In genomic region chr18:11872479-11873136, GRCh38 we compare ENCODE assay signal across 10 cellular contexts. TPM values are rescaled to one million over a fixed set of nuclear protein-coding genes. Genes with fewer than 3 reads are reported as not detected.
A peak's percentile ranks its signal among the peaks of the same experiment; 100 is the strongest.
DNase-seq lines count a peak whose midpoint lies in the region; ATAC-seq and TF ChIP-seq lines count a peak whose summit lies in the region.
"Had no signal": no experiment of that assay in that cellular context is flagged by ENCODE, and none has a peak within 500 bp of the region (broad histone marks: within the 10 kb centered on the region; RNA-seq: fewer than 3 reads in every experiment).

No MANE protein-coding gene starts in this region.

- H3K9ac ChIP-seq in adipocyte (ENCODE audit: low read length) = no peak overlapping the region
- H3K9ac ChIP-seq: BLaER1 treated with 17β-estradiol and CSF1 and Interleukin-3, amounts not matched to agents 10 nM and 100 nM had no signal

- peaks cover 5 to 15% of the 10 kb centered on the region in 2 donors for H3K27me3 Mint-ChIP-seq in CD8-positive, alpha-beta memory T cell

- no peaks in the 10 kb centered on the region for H3K9me3 Mint-ChIP-seq in CD8-positive, alpha-beta memory T cell

- H3K27ac ChIP-seq in left lung = no peak overlapping the region
- H3K27ac ChIP-seq in CD8-positive, alpha-beta memory T cell (ENCODE audit: low read depth, low read length) = no peak overlapping the region
- H3K27ac ChIP-seq: BLaER1 treated with 17β-estradiol and CSF1 and Interleukin-3, amounts not matched to agents 10 nM and 100 nM had no signal

- CTCF ChIA-PET in CD8-positive, alpha-beta memory T cell (lab: Charles Lee) = no interaction called here

- H3K36me3 ChIP-seq in adipocyte (ENCODE audit: control insufficient read depth, insufficient read depth, low read length, severe bottlenecking) = no peaks in the 10 kb centered on the region
- H3K36me3 ChIP-seq in left lung = peaks cover 0 to 2% of the 10 kb centered on the region in 2 donors
- H3K36me3 ChIP-seq in CD8-positive, alpha-beta memory T cell (ENCODE audit: insufficient read depth, low read length) = no peaks in the 10 kb centered on the region
- H3K36me3 ChIP-seq: BLaER1 treated with 17β-estradiol and CSF1 and Interleukin-3, amounts not matched to agents 10 nM and 100 nM had no signal

- peak; percentile 94 for ATAC-seq in left lung
- no peak for ATAC-seq in HG03378 (IDR thresholded peaks at IDR 0.05; ENCODE audit: unreplicated experiment)

- no peak overlapping the region for H3K4me3 ChIP-seq in adipocyte (ENCODE audit: low read length)
- no peak overlapping the region for H3K4me3 ChIP-seq in left lung
- H3K4me3 ChIP-seq in CD8-positive, alpha-beta memory T cell (ENCODE audit: low read length) = no peak overlapping the region
- H3K4me3 ChIP-seq: BLaER1 treated with 17β-estradiol and CSF1 and Interleukin-3, amounts not matched to agents 10 nM and 100 nM had no signal

- H3K9me3 ChIP-seq in adipocyte (ENCODE audit: control insufficient read depth, low read length) = peaks cover 4% of the 10 kb centered on the region
- no peaks in the 10 kb centered on the region for H3K9me3 ChIP-seq in left lung
- H3K9me3 ChIP-seq in CD8-positive, alpha-beta memory T cell (ENCODE audit: low read length) = no peaks in the 10 kb centered on the region

- no peaks in the 10 kb centered on the region for H3K27me3 ChIP-seq in adipocyte (replicated peaks; ENCODE audit: control insufficient read depth, insufficient read depth, low read length)
- H3K27me3 ChIP-seq in left lung = no peaks in the 10 kb centered on the region
- H3K27me3 ChIP-seq in CD8-positive, alpha-beta memory T cell (ENCODE audit: insufficient read depth, low read length, poor library complexity, severe bottlenecking) = no peaks in the 10 kb centered on the region
- H3K27me3 ChIP-seq: BLaER1 treated with 17β-estradiol and CSF1 and Interleukin-3, amounts not matched to agents 10 nM and 100 nM had no signal

- POLR2A ChIA-PET in CD8-positive, alpha-beta memory T cell (lab: Charles Lee) = no interaction called here

- H3K27ac Mint-ChIP-seq in CD8-positive, alpha-beta memory T cell = no peak overlapping the region
- H3K27ac Mint-ChIP-seq: T-helper 1 cell treated with Interleukin-12 subunit alpha and Interleukin-12 subunit beta and Interleukin-4 antibody, amounts not matched to agents 30 μg/mL and 1 μg/mL, for 36 hours had no signal

- peaks cover 3 to 12% (median 7%) of the 10 kb centered on the region in 3 donors for H3K36me3 Mint-ChIP-seq in CD8-positive, alpha-beta memory T cell

- H3K4me1 Mint-ChIP-seq in CD8-positive, alpha-beta memory T cell = peaks cover 2 to 10% (median 5%) of the 10 kb centered on the region in 3 donors

- DNase-seq in DMS79 treated with DMSO at 0.1 percent for 48 hours (lab: John Stamatoyannopoulos, UW) (peak; percentile 16), DMS79 (lab: John Stamatoyannopoulos, UW) (no peak), LHCN-M2 (ENCODE audit: low read depth) (peak; percentile 68), adipocyte (ENCODE audit: low read depth) (peak; percentile 43), left lung (no peak)
- DNase-seq in stimulated activated CD4-positive, alpha-beta T cell treated with anti-CD3 and anti-CD28 coated beads, Interleukin-4, amount 100 ng/mL, for 1 hour = no peak
- no peak for DNase-seq in CD8-positive, alpha-beta memory T cell

- peak in 1 of 2 donors; percentile 12 for TF ChIP-seq CTCF in left lung (IDR thresholded peaks at IDR 0.05)

- intact Hi-C loops in left lung (cut with DNase I) = no loop called here

- no peak overlapping the region for H3K4me3 Mint-ChIP-seq in CD8-positive, alpha-beta memory T cell
- H3K4me3 Mint-ChIP-seq: T-helper 1 cell treated with Interleukin-12 subunit alpha and Interleukin-12 subunit beta and Interleukin-4 antibody, amounts not matched to agents 30 μg/mL and 1 μg/mL, for 36 hours had no signal

- no peaks in the 10 kb centered on the region for H3K4me1 ChIP-seq in adipocyte (ENCODE audit: control insufficient read depth, insufficient read depth, low read length)
- H3K4me1 ChIP-seq in left lung = no peaks in the 10 kb centered on the region
- H3K4me1 ChIP-seq in CD8-positive, alpha-beta memory T cell (ENCODE audit: insufficient read depth, low read length) = no peaks in the 10 kb centered on the region

RNA-seq across cellular contexts. Expression of gene CHMP1B, which starts 21.4 kb away (rescaled TPM):
- total RNA-seq in LHCN-M2 (2014; rRNA removed) (37.6 and 42.5 TPM in 2 replicates), left lung (10 to 100 TPM; 33.4 to 41.8 TPM)
- 19.7 TPM for polyA plus RNA-seq in LHCN-M2 (2012)
- total RNA-seq in CD8-positive, alpha-beta memory T cell = 10 to 100 TPM; 24.5 to 24.9 TPM
- 55.2 TPM for polyA plus RNA-seq in CD8-positive, alpha-beta memory T cell

RNA-seq across cellular contexts. Expression of gene MPPE1, which starts 35.5 kb away (rescaled TPM):
- 28.9 and 29.0 TPM in 2 replicates for total RNA-seq in LHCN-M2 (2014; rRNA removed)
- polyA plus RNA-seq in LHCN-M2 (2012) = 15.6 TPM
- 10 to 100 TPM; 62.8 to 68.0 TPM for total RNA-seq in left lung
- total RNA-seq in CD8-positive, alpha-beta memory T cell = 10 to 100 TPM; 32.3 to 37.7 TPM
- 44.0 TPM for polyA plus RNA-seq in CD8-positive, alpha-beta memory T cell

Comparison
In these comparisons a context has a peak if more than half of its experiments do, and no peak if none do; other contexts are left out.
1. DNase-seq: peak in DMS79 treated with DMSO at 0.1 percent for 48 hours (single experiment), LHCN-M2 (single experiment) and adipocyte (single experiment); none in DMS79 (single experiment), left lung (0 of 2), stimulated activated CD4-positive, alpha-beta T cell treated with anti-CD3 and anti-CD28 coated beads, Interleukin-4, amount 100 ng/mL, for 1 hour (single experiment) and CD8-positive, alpha-beta memory T cell (0 of 5).